In the genomic region with DNA sequence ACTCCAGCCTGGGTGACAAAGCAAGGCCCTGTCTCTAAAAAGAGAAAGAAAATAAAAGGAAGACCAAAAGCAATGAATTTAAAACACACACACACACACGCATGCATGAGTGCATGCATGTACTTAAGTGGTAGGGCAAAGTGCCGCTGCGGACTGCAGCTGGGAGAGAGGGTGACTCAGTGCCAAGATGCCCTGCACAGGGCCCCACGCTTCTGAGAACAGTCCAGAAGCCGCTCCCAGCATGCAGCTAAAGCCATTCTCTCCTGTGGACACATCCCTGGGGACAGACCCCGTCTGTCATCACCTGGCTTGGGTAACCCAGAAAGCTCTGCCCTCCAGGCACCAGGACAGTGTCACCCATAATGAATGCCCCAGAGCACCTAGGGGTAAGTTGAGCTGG, we compare ENCODE assay signal across 22 cellular contexts.
DNase-seq lines count a peak whose midpoint lies in the region; ATAC-seq and TF ChIP-seq lines count a peak whose summit lies in the region.
"Had no signal": no experiment of that assay in that cellular context is flagged by ENCODE, and none has a peak within 500 bp of the region (broad histone marks: within the 10 kb centered on the region; RNA-seq: fewer than 3 reads in every experiment).

No MANE protein-coding gene starts in this region.

- ATAC-seq in Right ventricle myocardium superior (ENCODE audit: poor library complexity): peak; percentile 55
- ATAC-seq in left colon: peak; percentile 69
- ATAC-seq: activated CD4-positive, CD25-positive, alpha-beta regulatory T cell treated with anti-CD3 and anti-CD28 coated beads, Interleukin-2, amount 50 U/mL, for 24 hours; activated CD8-positive, alpha-beta T cell treated with anti-CD3 and anti-CD28 coated beads, Interleukin-2, amount 10 ng/mL, durations not matched to agents 7 days and 5 days; left lung; PC-3; SK-N-SH treated with all-trans-retinoic acid at 6 μM for 48 hours; stimulated activated naive CD8-positive, alpha-beta T cell treated with anti-CD3 and anti-CD28 coated beads, Interleukin-15, Interleukin-2, amounts not matched to agents 100 U/mL and 50 U/mL, for 24 hours had no signal

- DNase-seq in Right ventricle myocardium superior: peak; percentile 51
- DNase-seq in cardiac septum (ENCODE audit: low spot score): no peak
- DNase-seq in colonic mucosa: peak; percentile 68
- DNase-seq in left colon: peak; percentile 64 to 81
- no peak for DNase-seq in NK-92 (lab: John Stamatoyannopoulos, UW; ENCODE audit: unreplicated experiment)
- DNase-seq in NCI-H1048 (lab: John Stamatoyannopoulos, UW): no peak
- DNase-seq in hypothalamus (lab: John Stamatoyannopoulos, UW): no peak
- no peak for DNase-seq in kidney glomerular epithelial cell (lab: John Stamatoyannopoulos, UW)
- DNase-seq: activated CD8-positive, alpha-beta T cell treated with anti-CD3 and anti-CD28 coated beads, Interleukin-2, amount 10 ng/mL, durations not matched to agents 7 days and 5 days; activated naive CD4-positive, alpha-beta T cell treated with anti-CD3 and anti-CD28 coated beads, Interleukin-2, amount 50 U/mL, for 16 hours; activated T-cell treated with anti-CD3 and anti-CD28 coated beads, Interleukin-2, amount 50 U/mL, for 48 hours; CD4-positive, CD25-positive, alpha-beta regulatory T cell; IMR-90; left lung; occipital lobe; PC-3; stimulated activated naive CD8-positive, alpha-beta T cell treated with anti-CD3 and anti-CD28 coated beads, Interleukin-15, Interleukin-2, amounts not matched to agents 100 U/mL and 50 U/mL, for 24 hours; T1000 had no signal

- no peaks in the 10 kb centered on the region for H3K9me3 ChIP-seq in colonic mucosa
- H3K9me3 ChIP-seq: left lung had no signal

- intact Hi-C loops in Right ventricle myocardium superior (cut with DNase I) (no loop called here), cardiac septum (cut with DNase I) (no loop called here), colonic mucosa (cut with DNase I) (no loop called here), left colon (cut with DNase I, micrococcal nuclease) (loop anchor here in 1 of 2 donors (5.0 kb wide), 1 partner anchor 122 kb away; no protein-coding TSS in a partner anchor)

- TF ChIP-seq CTCF in colonic mucosa (IDR thresholded peaks at IDR 0.05): no peak

- no peak overlapping the region for H3K4me3 ChIP-seq in colonic mucosa
- H3K4me3 ChIP-seq: coronary artery, left lung had no signal

- no peaks in the 10 kb centered on the region for H3K36me3 ChIP-seq in colonic mucosa
- H3K36me3 ChIP-seq: left lung had no signal

- H3K4me1 ChIP-seq in colonic mucosa: no peaks in the 10 kb centered on the region

- H3K9ac ChIP-seq in colonic mucosa (ENCODE audit: low read depth in 2 of 2, low read length in 2 of 2): peak overlapping the region in 1 of 2 donors; percentile 3

- no peak overlapping the region for H3K27ac ChIP-seq in colonic mucosa
- H3K27ac ChIP-seq: coronary artery, HL-60, left lung had no signal

- H3K27me3 ChIP-seq in colonic mucosa: no peaks in the 10 kb centered on the region

Comparison
In these comparisons a context has a peak if more than half of its experiments do, and no peak if none do; other contexts are left out.
1. DNase-seq: peak in Right ventricle myocardium superior (single experiment), colonic mucosa (single experiment) and left colon (2 of 2); none in cardiac septum (single experiment), NK-92 (single experiment), NCI-H1048 (single experiment), hypothalamus (0 of 51) and kidney glomerular epithelial cell (single experiment).